ENCODE assay signal across 9 cellular contexts in genomic region chr2:199739413-199740110, GRCh38.
A peak's percentile ranks its signal among the peaks of the same experiment; 100 is the strongest.
DNase-seq lines count a peak whose midpoint lies in the region; FAIRE-seq and TF ChIP-seq lines count a peak whose summit lies in the region.
"Had no signal": no experiment of that assay in that cellular context is flagged by ENCODE, and none has a peak within 500 bp of the region (broad histone marks: within the 10 kb centered on the region; RNA-seq: fewer than 3 reads in every experiment).

No MANE protein-coding gene starts in this region.

- H3K9me1 ChIP-seq in endothelial cell of umbilical vein (replicated peaks; ENCODE audit: control insufficient read depth, extremely low read depth, insufficient read depth, low read length): no peaks in the 10 kb centered on the region

- no TSS peak for BruUV-seq in endothelial cell of umbilical vein (replicated peaks; lab: Mats Ljungman, UMichigan)

- in situ Hi-C loops in G401 (cut with HindIII; ENCODE audit: low sequenced_read_pairs): no loop called here

- H3K36me3 ChIP-seq in HEK293 (ENCODE audit: control insufficient read depth in 2 of 2, insufficient read depth in 1 of 2, low read length in 2 of 2): no peaks in the 10 kb centered on the region
- no peaks in the 10 kb centered on the region for H3K36me3 ChIP-seq in endothelial cell of umbilical vein (ENCODE audit: control insufficient read depth in 2 of 2, extremely low read depth in 1 of 2, insufficient read depth in 2 of 2, low read length in 2 of 2)
- H3K36me3 ChIP-seq in mucosa of rectum (ENCODE audit: control insufficient read depth in 2 of 2, insufficient read depth in 2 of 2, low read length in 2 of 2): no peaks in the 10 kb centered on the region

- intact Hi-C loops in endothelial cell of umbilical vein (cut with micrococcal nuclease): loop anchor here (1.0 to 5.0 kb wide), 3 partner anchors 252 to 1425 kb away; no protein-coding TSS in a partner anchor

- peaks cover 9% of the 10 kb centered on the region for H3K4me1 ChIP-seq in HEK293 (ENCODE audit: control insufficient read depth, insufficient read depth, low read length)
- no peaks in the 10 kb centered on the region for H3K4me1 ChIP-seq in endothelial cell of umbilical vein (ENCODE audit: control insufficient read depth, extremely low read depth, insufficient read depth, low read length)
- peaks cover 9 to 22% of the 10 kb centered on the region in 2 donors for H3K4me1 ChIP-seq in mucosa of rectum (ENCODE audit: control insufficient read depth in 2 of 2, insufficient read depth in 2 of 2, low read length in 2 of 2)

- H3K9me3 ChIP-seq in HEK293 (ENCODE audit: control insufficient read depth, insufficient read depth, low read depth, low read length): no peaks in the 10 kb centered on the region
- no peaks in the 10 kb centered on the region for H3K9me3 ChIP-seq in endothelial cell of umbilical vein (replicated peaks; ENCODE audit: control insufficient read depth, insufficient read depth, low read length)
- H3K9me3 ChIP-seq in mucosa of rectum (ENCODE audit: control insufficient read depth in 2 of 2, low read length in 2 of 2): no peaks in the 10 kb centered on the region

- dilution Hi-C loops in endothelial cell of umbilical vein (cut with MboI; ENCODE audit: extremely low pct_ligation_motif_present, low sequenced_read_pairs): no loop called here

- no peaks in the 10 kb centered on the region for H4K20me1 ChIP-seq in endothelial cell of umbilical vein (replicated peaks; ENCODE audit: control insufficient read depth, extremely low read depth, insufficient read depth, low read length)

- no peak overlapping the region for H3K27ac ChIP-seq in HEK293 (ENCODE audit: extremely low read depth, low read depth, low read length)
- no peak overlapping the region for H3K27ac ChIP-seq in endothelial cell of umbilical vein (ENCODE audit: insufficient read depth, low read depth, low read length)
- H3K27ac ChIP-seq in mucosa of rectum (ENCODE audit: low read depth in 2 of 2, low read length in 2 of 2): peak overlapping the region; percentile 1 to 40

- no peaks in the 10 kb centered on the region for H3K79me2 ChIP-seq in endothelial cell of umbilical vein (ENCODE audit: control insufficient read depth, insufficient read depth, low read length)

- H3K4me2 ChIP-seq in endothelial cell of umbilical vein (ENCODE audit: insufficient read depth, low read length): no peak overlapping the region

- DNase-seq in G401 (ENCODE audit: low spot score) (peak; percentile 33), NCI-H748 (lab: John Stamatoyannopoulos, UW; ENCODE audit: unreplicated experiment) (peak; percentile 73), endothelial cell of umbilical vein (ENCODE audit: low read depth, low spot score) (peak; percentile 51), OCI-M2 (lab: John Stamatoyannopoulos, UW; ENCODE audit: unreplicated experiment) (no peak)
- DNase-seq in activated CD8-positive, alpha-beta memory T cell treated with anti-CD3 and anti-CD28 coated beads for 4 hours (ENCODE audit: low read depth in 2 of 2): peak; percentile 14 to 24
- peak; percentile 87 for DNase-seq in stimulated activated CD8-positive, alpha-beta memory T cell treated with anti-CD3 and anti-CD28 coated beads, Interleukin-4, amount 100 ng/mL, for 48 hours

- no peak overlapping the region for H3K4me3 ChIP-seq in HEK293 (ENCODE audit: low read depth, low read length)
- H3K4me3 ChIP-seq in endothelial cell of umbilical vein (replicated peaks in 1 of 3; ENCODE audit: insufficient read depth in 1 of 3, low read depth in 1 of 3, low read length in 3 of 3): no peak overlapping the region
- peak overlapping the region; percentile 45 to 60 for H3K4me3 ChIP-seq in mucosa of rectum (ENCODE audit: low read length in 2 of 2)

- no peak for TF ChIP-seq POLR2A in endothelial cell of umbilical vein (IDR thresholded peaks at IDR 0.05; ENCODE audit: low read depth, low read length)

- H3K27me3 ChIP-seq in endothelial cell of umbilical vein (ENCODE audit: control insufficient read depth in 2 of 2, insufficient read depth in 2 of 2, low read length in 2 of 2) (peaks cover 5 to 7% of the 10 kb centered on the region in 2 experiments), mucosa of rectum (ENCODE audit: control insufficient read depth in 2 of 2, insufficient read depth in 2 of 2, low read length in 2 of 2) (no peaks in the 10 kb centered on the region)

- CTCF ChIA-PET in HEK293 (lab: Yijun Ruan, JAX): interaction anchor here (0.5 to 4.6 kb wide), 53 partner anchors 10 to 1442 kb away, joined by 3 to 68 read pairs (median 4); no protein-coding TSS in a partner anchor
- CTCF ChIA-PET in endothelial cell of umbilical vein (lab: Charles Lee): interaction anchor here (0.7 to 5.2 kb wide), 15 partner anchors 8 to 1443 kb away, joined by 3 to 120 read pairs (median 5); no protein-coding TSS in a partner anchor

- peak; percentile 76 for TF ChIP-seq CTCF in HEK293 (tag by site-specific recombination; IDR thresholded peaks at IDR 0.05)
- TF ChIP-seq CTCF in endothelial cell of umbilical vein (IDR thresholded peaks at IDR 0.05; ENCODE audit: extremely low read depth in 1 of 2, insufficient read depth in 1 of 2, low read depth in 1 of 2, low read length in 2 of 2): peak; percentile 80 to 83

- H3K9ac ChIP-seq in endothelial cell of umbilical vein (replicated peaks; ENCODE audit: extremely low read depth, insufficient read depth, low read length): no peak overlapping the region
- peak overlapping the region in 1 of 2 donors; percentile 28 for H3K9ac ChIP-seq in mucosa of rectum (ENCODE audit: low read depth in 1 of 2, low read length in 2 of 2)

- no peak overlapping the region for H2AFZ ChIP-seq in endothelial cell of umbilical vein (ENCODE audit: low read depth, low read length)

- POLR2A ChIA-PET in HEK293 (lab: Yijun Ruan, JAX) (no interaction called here), endothelial cell of umbilical vein (lab: Charles Lee) (no interaction called here)

- peak; percentile 72 for FAIRE-seq in endothelial cell of umbilical vein (lab: Jason Lieb, UNC)
- FAIRE-seq: islet of Langerhans had no signal

TF ChIP-seq in HEK293, 187 proteins besides CTCF, POLR2A, EP300 and RAD21:
- TF ChIP-seq ZNF169 (tag by site-specific recombination; IDR thresholded peaks at IDR 0.05) (no peak), IKZF3 (tag by site-specific recombination; IDR thresholded peaks at IDR 0.05) (peak; percentile 69), ZNF660 (tag by site-specific recombination; IDR thresholded peaks at IDR 0.05) (peak; percentile 34; the same call in 1 of the 2 replicates), PRDM1 (tag by site-specific recombination; IDR thresholded peaks at IDR 0.05) (peak; percentile 38; the same call in 1 of the 2 replicates), WT1 (tag by site-specific recombination; IDR thresholded peaks at IDR 0.05) (no peak), ZNF654 (tag by site-specific recombination; IDR thresholded peaks at IDR 0.05; ENCODE audit: low read depth) (peak; percentile 83)

TF ChIP-seq in endothelial cell of umbilical vein, 7 proteins besides CTCF, POLR2A, EP300 and RAD21:
- TF ChIP-seq GATA2 (IDR thresholded peaks at IDR 0.05; ENCODE audit: insufficient read depth, insufficient read length, low read depth, low read length) (no peak), EZH2 (IDR thresholded peaks at IDR 0.05; ENCODE audit: borderline replicate concordance, low read depth, low read length, severe bottlenecking) (no peak), POLR2AphosphoS5 (IDR thresholded peaks at IDR 0.05; ENCODE audit: insufficient read depth, low read depth, low read length) (no peak), JUN (IDR thresholded peaks at IDR 0.05; ENCODE audit: borderline replicate concordance, insufficient read depth, insufficient read length, low read depth) (no peak), FOS (IDR thresholded peaks at IDR 0.05; ENCODE audit: borderline replicate concordance, insufficient read depth, low read length) (no peak), MYC (IDR thresholded peaks at IDR 0.05; ENCODE audit: low read depth, low read length) (no peak)
- TF ChIP-seq, protein P1, sequence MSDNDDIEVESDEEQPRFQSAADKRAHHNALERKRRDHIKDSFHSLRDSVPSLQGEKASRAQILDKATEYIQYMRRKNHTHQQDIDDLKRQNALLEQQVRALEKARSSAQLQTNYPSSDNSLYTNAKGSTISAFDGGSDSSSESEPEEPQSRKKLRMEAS (IDR thresholded peaks at IDR 0.05; ENCODE audit: insufficient read depth, insufficient read length): no peak

Comparison
In these comparisons a context has a peak if more than half of its experiments do, and no peak if none do; other contexts are left out.
1. H3K27ac ChIP-seq: peak in mucosa of rectum (2 of 2); none in HEK293 (single experiment) and endothelial cell of umbilical vein (single experiment).
2. H3K4me3 ChIP-seq: peak in mucosa of rectum (2 of 2); none in HEK293 (single experiment) and endothelial cell of umbilical vein (0 of 3).